ENCODE assay signal across 24 cellular contexts in genomic region chr3:112374334-112374734, GRCh38. TPM values are rescaled to one million over a fixed set of nuclear protein-coding genes. Genes with fewer than 3 reads are reported as not detected.
DNase-seq lines count a peak whose midpoint lies in the region; ATAC-seq and TF ChIP-seq lines count a peak whose summit lies in the region.
"Had no signal": no experiment of that assay in that cellular context is flagged by ENCODE, and none has a peak within 500 bp of the region (broad histone marks: within the 10 kb centered on the region; RNA-seq: fewer than 3 reads in every experiment).

No MANE protein-coding gene starts in this region.

- TF ChIP-seq CTCF in SU-DHL-6 (IDR thresholded peaks at IDR 0.05; ENCODE audit: insufficient read depth, low read length, poor library complexity, severe bottlenecking) = no peak
- no peak for TF ChIP-seq CTCF in fibroblast of the aortic adventitia (IDR thresholded peaks at IDR 0.05; ENCODE audit: insufficient read depth, low read length)
- no peak for TF ChIP-seq CTCF in gastroesophageal sphincter (IDR thresholded peaks at IDR 0.05)
- no peak for TF ChIP-seq CTCF in OCI-LY7 (conservative IDR thresholded peaks at IDR 0.05; ENCODE audit: low read length)

- H2AFZ ChIP-seq in SU-DHL-6 (ENCODE audit: low read depth, low read length, severe bottlenecking) (peak overlapping the region; percentile 4), OCI-LY7 (ENCODE audit: low read length) (no peak overlapping the region)

- no peak overlapping the region for H3K27ac Mint-ChIP-seq in activated naive CD8-positive, alpha-beta T cell treated with anti-CD3 and anti-CD28 coated beads, Interleukin-2, amount 50 U/mL, for 24 hours
- H3K27ac Mint-ChIP-seq: activated B cell treated with CpG ODN at 0.5 μM for 24 hours; activated CD8-positive, alpha-beta T cell treated with anti-CD3 and anti-CD28 coated beads for 36 hours had no signal

- H3K27me3 ChIP-seq in SU-DHL-6 (ENCODE audit: low read length) = no peaks in the 10 kb centered on the region
- no peaks in the 10 kb centered on the region for H3K27me3 ChIP-seq in skeletal muscle tissue (ENCODE audit: control insufficient read depth in 3 of 3, insufficient read depth in 3 of 3, low read length in 3 of 3)
- H3K27me3 ChIP-seq in gastroesophageal sphincter = no peaks in the 10 kb centered on the region
- H3K27me3 ChIP-seq: SJCRH30, suprapubic skin, vagina had no signal

- no peak overlapping the region for H3K27ac ChIP-seq in SU-DHL-6 (ENCODE audit: low read depth, low read length)
- H3K27ac ChIP-seq in skeletal muscle tissue (ENCODE audit: low read depth, low read length) = peak overlapping the region; percentile 63
- H3K27ac ChIP-seq in gastroesophageal sphincter = peak overlapping the region in 1 of 4 donors; percentile 1
- H3K27ac ChIP-seq in OCI-LY7 (ENCODE audit: low read depth, low read length, poor library complexity, severe bottlenecking) = no peak overlapping the region
- H3K27ac ChIP-seq: SJCRH30, suprapubic skin, vagina had no signal

- H3K9me3 ChIP-seq in SU-DHL-6 (ENCODE audit: insufficient read depth, low read length) = no peaks in the 10 kb centered on the region
- no peaks in the 10 kb centered on the region for H3K9me3 ChIP-seq in skeletal muscle tissue (ENCODE audit: control insufficient read depth in 3 of 3, low read length in 3 of 3)
- no peaks in the 10 kb centered on the region for H3K9me3 ChIP-seq in gastroesophageal sphincter
- H3K9me3 ChIP-seq in OCI-LY7 (ENCODE audit: low read length) = no peaks in the 10 kb centered on the region
- H3K9me3 ChIP-seq: HAP-1, SJCRH30, suprapubic skin, vagina had no signal

- TF ChIP-seq POLR2A in gastroesophageal sphincter (IDR thresholded peaks at IDR 0.05) = no peak

- CTCF ChIA-PET in OCI-LY7 (lab: Charles Lee; ENCODE audit: unreplicated experiment) = no interaction called here

- no peak overlapping the region for H3K4me2 ChIP-seq in SU-DHL-6 (ENCODE audit: low read depth, low read length, poor library complexity, severe bottlenecking)
- no peak overlapping the region for H3K4me2 ChIP-seq in OCI-LY7 (ENCODE audit: low read length)

- H3K4me1 ChIP-seq in skeletal muscle tissue (ENCODE audit: control insufficient read depth in 3 of 3, insufficient read depth in 3 of 3, low read length in 3 of 3) (peaks cover 0 to 4% (median 3%) of the 10 kb centered on the region in 3 donors), gastroesophageal sphincter (peaks cover 0 to 17% (median 0%) of the 10 kb centered on the region in 3 donors), OCI-LY7 (ENCODE audit: insufficient read depth, low read length, poor library complexity, severe bottlenecking) (peaks cover 10% of the 10 kb centered on the region)

- H3K9me3 Mint-ChIP-seq in activated naive CD8-positive, alpha-beta T cell treated with anti-CD3 and anti-CD28 coated beads, Interleukin-2, amount 50 U/mL, for 24 hours = peaks cover 8% of the 10 kb centered on the region
- H3K9me3 Mint-ChIP-seq: activated B cell treated with CpG ODN at 0.5 μM for 24 hours; activated CD8-positive, alpha-beta T cell treated with anti-CD3 and anti-CD28 coated beads for 36 hours had no signal

- 58 to 92% methylated on average over 5 of the region's 5 CpGs for WGBS in gastroesophageal sphincter (ENCODE audit: low coverage in 1 of 2), 2 donors

- intact Hi-C loops in OCI-LY7 (cut with micrococcal nuclease; ENCODE audit: unreplicated experiment) = no loop called here

- no TSS peak for BruUV-seq in OCI-LY7 (replicated peaks; lab: Mats Ljungman, UMichigan)

- peaks cover 43% of the 10 kb centered on the region for H3K4me1 Mint-ChIP-seq in activated naive CD8-positive, alpha-beta T cell treated with anti-CD3 and anti-CD28 coated beads, Interleukin-2, amount 50 U/mL, for 24 hours

- POLR2A ChIA-PET in OCI-LY7 (lab: Charles Lee) = interaction anchor here (0.9 kb wide), 1 partner anchor 452 kb away, joined by 4 read pairs; no protein-coding TSS in a partner anchor

- no peak for TF ChIP-seq EP300 in gastroesophageal sphincter (IDR thresholded peaks at IDR 0.05)

- H3K36me3 Mint-ChIP-seq in activated naive CD8-positive, alpha-beta T cell treated with anti-CD3 and anti-CD28 coated beads, Interleukin-2, amount 50 U/mL, for 24 hours (ENCODE audit: low read depth) = peaks cover 3% of the 10 kb centered on the region

- H3K4me3 ChIP-seq in SU-DHL-6 (ENCODE audit: insufficient read depth, low read length, poor library complexity, severe bottlenecking) (no peak overlapping the region), fibroblast of the aortic adventitia (ENCODE audit: low read depth, low read length) (no peak overlapping the region), skeletal muscle tissue (ENCODE audit: low read length in 3 of 3) (no peak overlapping the region), gastroesophageal sphincter (no peak overlapping the region), OCI-LY7 (ENCODE audit: low read depth, low read length, poor library complexity, severe bottlenecking) (no peak overlapping the region)
- H3K4me3 ChIP-seq: HAP-1, SJCRH30, suprapubic skin, vagina had no signal

- no peaks in the 10 kb centered on the region for H3F3A ChIP-seq in SU-DHL-6 (ENCODE audit: insufficient read depth)

- no peaks in the 10 kb centered on the region for H3K36me3 ChIP-seq in SU-DHL-6 (ENCODE audit: low read length)
- no peaks in the 10 kb centered on the region for H3K36me3 ChIP-seq in skeletal muscle tissue (ENCODE audit: control insufficient read depth in 3 of 3, insufficient read depth in 3 of 3, low read length in 3 of 3)
- H3K36me3 ChIP-seq in gastroesophageal sphincter = no peaks in the 10 kb centered on the region
- H3K36me3 ChIP-seq in OCI-LY7 (ENCODE audit: insufficient read depth, low read length) = no peaks in the 10 kb centered on the region
- H3K36me3 ChIP-seq: HAP-1, SJCRH30, suprapubic skin, vagina had no signal

- no peaks in the 10 kb centered on the region for H3K79me2 ChIP-seq in SU-DHL-6 (ENCODE audit: insufficient read depth, low read length)
- H3K79me2 ChIP-seq in OCI-LY7 (ENCODE audit: insufficient read depth, low read depth, low read length) = no peaks in the 10 kb centered on the region

- H3K4me3 Mint-ChIP-seq in activated naive CD8-positive, alpha-beta T cell treated with anti-CD3 and anti-CD28 coated beads, Interleukin-2, amount 50 U/mL, for 24 hours = no peak overlapping the region
- H3K4me3 Mint-ChIP-seq: activated B cell treated with CpG ODN at 0.5 μM for 24 hours; activated CD8-positive, alpha-beta T cell treated with anti-CD3 and anti-CD28 coated beads for 36 hours had no signal

- no peak for ATAC-seq in gastroesophageal sphincter
- ATAC-seq in activated naive CD8-positive, alpha-beta T cell treated with anti-CD3 and anti-CD28 coated beads, Interleukin-2, amount 50 U/mL, for 24 hours = no peak
- ATAC-seq: activated CD8-positive, alpha-beta T cell treated with anti-CD3 and anti-CD28 coated beads for 36 hours; esophagus mucosa had no signal

- H3K9ac ChIP-seq in SU-DHL-6 (ENCODE audit: low read length) (no peak overlapping the region), skeletal muscle tissue (ENCODE audit: low read depth in 1 of 3, low read length in 3 of 3) (no peak overlapping the region)

- H3K9me2 ChIP-seq in SU-DHL-6 (replicated peaks; ENCODE audit: insufficient read depth, low read length) (no peaks in the 10 kb centered on the region), OCI-LY7 (ENCODE audit: insufficient read depth, low read length) (no peaks in the 10 kb centered on the region)

- H3K27me3 Mint-ChIP-seq in activated naive CD8-positive, alpha-beta T cell treated with anti-CD3 and anti-CD28 coated beads, Interleukin-2, amount 50 U/mL, for 24 hours = no peaks in the 10 kb centered on the region
- H3K27me3 Mint-ChIP-seq: activated B cell treated with CpG ODN at 0.5 μM for 24 hours; activated CD8-positive, alpha-beta T cell treated with anti-CD3 and anti-CD28 coated beads for 36 hours had no signal

- H4K20me1 ChIP-seq in SU-DHL-6 (ENCODE audit: low read depth, low read length) (no peaks in the 10 kb centered on the region), OCI-LY7 (ENCODE audit: insufficient read depth, low read length) (no peaks in the 10 kb centered on the region)

- peak; percentile 12 for DNase-seq in SIG-M5 treated with dmso at 0.1 percent for 504 hours (lab: John Stamatoyannopoulos, UW; ENCODE audit: unreplicated experiment)
- no peak for DNase-seq in SIG-M5 (lab: John Stamatoyannopoulos, UW)
- DNase-seq in fibroblast of the aortic adventitia (ENCODE audit: low read depth) = peak; percentile 85
- no peak for DNase-seq in activated naive CD8-positive, alpha-beta T cell treated with anti-CD3 and anti-CD28 coated beads, Interleukin-2, amount 50 U/mL, for 24 hours
- DNase-seq in OCI-LY7 (ENCODE audit: low spot score) = no peak
- DNase-seq: 8988T; activated B cell treated with CpG ODN at 0.5 μM for 24 hours; activated CD8-positive, alpha-beta T cell treated with anti-CD3 and anti-CD28 coated beads for 36 hours; activated T-cell treated with anti-CD3 and anti-CD28 coated beads, Interleukin-2, amount 50 U/mL, for 1 hour; effector CD4-positive, alpha-beta T cell; EL; head of caudate nucleus; Karpas-422; NCI-H1436 treated with DMSO at 0.1 percent for 48 hours; NCI-H526; nucleus accumbens; SJCRH30 had no signal

RNA-seq across cellular contexts. Expression of gene CD200, which starts 41.4 kb away (rescaled TPM):
- total RNA-seq in fibroblast of the aortic adventitia (ENCODE audit: low replicate concordance) (3.3 and 3.7 TPM in 2 replicates), skeletal muscle tissue (4.2 TPM), gastroesophageal sphincter (10 to 100 TPM in 1 of 4 donors, 1 to 10 TPM in 3; 2.5 to 15.6 (median 4.8) TPM), OCI-LY7 (2022) (0.18 TPM in 1 of 2 replicates, not detected in the other)
- total RNA-seq in OCI-LY7 (2014; rRNA removed; shearing (Covaris generic)) = not detected in 2 replicates
- total RNA-seq: SJCRH30 had no signal

Comparison
In these comparisons a context has a peak if more than half of its experiments do, and no peak if none do; other contexts are left out.
1. DNase-seq: peak in SIG-M5 treated with dmso at 0.1 percent for 504 hours (single experiment) and fibroblast of the aortic adventitia (single experiment); none in SIG-M5 (single experiment), activated naive CD8-positive, alpha-beta T cell treated with anti-CD3 and anti-CD28 coated beads, Interleukin-2, amount 50 U/mL, for 24 hours (single experiment) and OCI-LY7 (single experiment).